Comparison of ENCODE assay signal across 8 cellular contexts in genomic region chr21:37369307-37369854, GRCh38. TPM values are rescaled to one million over a fixed set of nuclear protein-coding genes. Genes with fewer than 3 reads are reported as not detected.
DNase-seq lines count a peak whose midpoint lies in the region; ATAC-seq and TF ChIP-seq lines count a peak whose summit lies in the region.

No MANE protein-coding gene starts in this region.

- no peak for ATAC-seq in GM18870 (IDR thresholded peaks at IDR 0.05; ENCODE audit: unreplicated experiment)

- H3K4me2 ChIP-seq in OCI-LY7 (ENCODE audit: low read length): peak overlapping the region; percentile 93
- no peak overlapping the region for H3K4me2 ChIP-seq in trophoblast cell (ENCODE audit: low read length)

- no CpG with 5 or more reads among the region's 3 CpGs for WGBS in trophoblast cell (ENCODE audit: extremely low coverage, insufficient coverage, insufficient read length)

- H3K4me3 ChIP-seq in OCI-LY7 (ENCODE audit: low read depth, low read length, poor library complexity, severe bottlenecking) (peak overlapping the region; percentile 86), epithelial cell of esophagus (ENCODE audit: low read length) (peak overlapping the region; percentile 86), trophoblast cell (ENCODE audit: low read depth, low read length) (no peak overlapping the region)

- no peak overlapping the region for H4K91ac ChIP-seq in trophoblast cell (ENCODE audit: low read depth, low read length)

- no peaks in the 10 kb centered on the region for H3K9me2 ChIP-seq in OCI-LY7 (ENCODE audit: insufficient read depth, low read length)

- H2AFZ ChIP-seq in OCI-LY7 (ENCODE audit: low read length): no peak overlapping the region
- no peak overlapping the region for H2AFZ ChIP-seq in trophoblast cell (ENCODE audit: insufficient read depth, low read length, poor library complexity)

- no peaks in the 10 kb centered on the region for H3K27me3 ChIP-seq in trophoblast cell (ENCODE audit: insufficient read depth, low read length)

- DNase-seq in OCI-LY7 (ENCODE audit: low spot score) (peak; percentile 15), epithelial cell of esophagus (ENCODE audit: low read depth) (no peak), trophoblast cell (no peak), NCI-H2081 treated with DMSO at 0.1 percent for 48 hours (lab: John Stamatoyannopoulos, UW) (no peak), NCI-H774 (lab: John Stamatoyannopoulos, UW) (no peak), posterior vena cava (ENCODE audit: low spot score) (no peak)

- no peak overlapping the region for H2BK120ac ChIP-seq in trophoblast cell (ENCODE audit: insufficient read depth, low read length, poor library complexity)

- H3K79me2 ChIP-seq in OCI-LY7 (ENCODE audit: insufficient read depth, low read depth, low read length) (peaks cover 77% of the 10 kb centered on the region), trophoblast cell (ENCODE audit: control insufficient read depth, insufficient read depth, low read length, poor library complexity) (peaks cover 35% of the 10 kb centered on the region)

- peaks cover 25% of the 10 kb centered on the region for H3K79me1 ChIP-seq in trophoblast cell (ENCODE audit: low read length)

- CTCF ChIA-PET in OCI-LY7 (lab: Charles Lee; ENCODE audit: unreplicated experiment): no interaction called here

- H3K9me3 ChIP-seq in ES-I3 (ENCODE audit: control insufficient read depth, insufficient read depth, low read length): no peaks in the 10 kb centered on the region
- no peaks in the 10 kb centered on the region for H3K9me3 ChIP-seq in OCI-LY7 (ENCODE audit: low read length)
- H3K9me3 ChIP-seq in trophoblast cell (ENCODE audit: insufficient read depth, low read depth, low read length): no peaks in the 10 kb centered on the region

- no TSS peak for BruUV-seq in OCI-LY7 (replicated peaks; lab: Mats Ljungman, UMichigan)

- H3K14ac ChIP-seq in trophoblast cell (ENCODE audit: low read length): no peak overlapping the region

- no peak overlapping the region for H2BK5ac ChIP-seq in trophoblast cell (ENCODE audit: low read depth, low read length, poor library complexity)

- H3K18ac ChIP-seq in trophoblast cell (ENCODE audit: low read length): no peak overlapping the region

- no peak overlapping the region for H2BK12ac ChIP-seq in trophoblast cell (ENCODE audit: low read length)

- intact Hi-C loops in OCI-LY7 (cut with micrococcal nuclease; ENCODE audit: unreplicated experiment) (loop anchor here (5.0 to 10.0 kb wide), 3 partner anchors 93 to 1815 kb away; partner anchors contain the start of genes HLCS and PSMG1), posterior vena cava (cut with DNase I) (loop anchor here (10.0 kb wide), 2 partner anchors 105 to 195 kb away; partner anchors contain the start of gene VPS26C (in 2 of the 2))

- H3K36me3 ChIP-seq in ES-I3 (ENCODE audit: insufficient read depth, low read length): no peaks in the 10 kb centered on the region
- peaks cover 22% of the 10 kb centered on the region for H3K36me3 ChIP-seq in OCI-LY7 (ENCODE audit: insufficient read depth, low read length)
- H3K36me3 ChIP-seq in trophoblast cell (ENCODE audit: control insufficient read depth in 1 of 2, insufficient read depth in 2 of 2, low read length in 2 of 2): no peaks in the 10 kb centered on the region

- H3K9ac ChIP-seq in ES-I3 (ENCODE audit: low read depth, low read length): peak overlapping the region; percentile 61
- H3K9ac ChIP-seq in trophoblast cell (ENCODE audit: low read length): no peak overlapping the region

- H3K4ac ChIP-seq in trophoblast cell (ENCODE audit: low read depth, low read length): peak overlapping the region; percentile 79

- H4K12ac ChIP-seq in trophoblast cell (ENCODE audit: low read depth, low read length): no peak overlapping the region

- no peak for TF ChIP-seq CTCF in OCI-LY7 (conservative IDR thresholded peaks at IDR 0.05; ENCODE audit: low read length)
- no peak for TF ChIP-seq CTCF in epithelial cell of esophagus (IDR thresholded peaks at IDR 0.05; ENCODE audit: insufficient read depth, low read depth, low read length, missing control alignments)

- H4K8ac ChIP-seq in trophoblast cell (ENCODE audit: low read depth, low read length): no peak overlapping the region

- H2AK5ac ChIP-seq in trophoblast cell (ENCODE audit: low read length): no peak overlapping the region

- H3K27ac ChIP-seq in OCI-LY7 (ENCODE audit: low read depth, low read length, poor library complexity, severe bottlenecking) (peak overlapping the region; percentile 20), trophoblast cell (ENCODE audit: low read depth, low read length) (no peak overlapping the region)

- POLR2A ChIA-PET in OCI-LY7 (lab: Charles Lee): interaction anchor here (1.1 to 3.0 kb wide), 2 partner anchors 13 to 52 kb away, joined by 3 to 17 read pairs; no protein-coding TSS in a partner anchor

- H3K4me1 ChIP-seq in ES-I3 (ENCODE audit: insufficient read depth, low read length) (peaks cover 30% of the 10 kb centered on the region), OCI-LY7 (ENCODE audit: insufficient read depth, low read length, poor library complexity, severe bottlenecking) (peaks cover 59% of the 10 kb centered on the region), trophoblast cell (ENCODE audit: control insufficient read depth in 1 of 2, insufficient read depth in 2 of 2, low read length in 2 of 2) (peaks cover 0 to 2% of the 10 kb centered on the region in 2 experiments)

- H3K23ac ChIP-seq in trophoblast cell (ENCODE audit: low read length): no peak overlapping the region

- H4K20me1 ChIP-seq in OCI-LY7 (ENCODE audit: insufficient read depth, low read length): peaks cover 62% of the 10 kb centered on the region

RNA-seq across cellular contexts. Expression of gene DYRK1A, which starts 2.8 kb away (rescaled TPM):
- 46.3 and 58.4 TPM in 2 replicates for total RNA-seq in OCI-LY7 (2014; rRNA removed; shearing (Covaris generic))
- 65.1 and 67.1 TPM in 2 replicates for total RNA-seq in OCI-LY7 (2022)
- polyA plus RNA-seq in trophoblast cell (2013): 25.1 and 25.7 TPM in 2 replicates
- total RNA-seq in posterior vena cava: 10 to 100 TPM; 58.1 to 68.2 TPM
